ENCODE assay signal across 22 cellular contexts in the genomic region with DNA sequence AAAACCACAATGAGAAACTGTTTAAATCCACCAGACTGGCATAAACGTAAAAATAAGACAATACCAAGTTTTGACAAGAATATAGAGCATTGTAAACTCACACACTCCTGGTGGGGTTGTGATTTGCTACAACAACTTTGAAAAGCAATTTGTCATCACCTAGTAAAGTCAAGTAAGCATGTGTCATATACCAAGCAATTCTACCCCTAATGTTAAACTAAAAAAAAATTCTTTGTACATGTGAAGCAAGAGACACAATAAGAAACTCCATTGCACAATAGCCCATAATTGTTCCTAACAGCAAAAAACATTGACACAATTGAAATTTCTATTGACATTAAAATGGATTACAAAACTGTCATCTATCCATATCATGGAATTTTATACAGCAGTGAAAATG. TPM values are rescaled to one million over a fixed set of nuclear protein-coding genes. Genes with fewer than 3 reads are reported as not detected.
A peak's percentile ranks its signal among the peaks of the same experiment; 100 is the strongest.
DNase-seq lines count a peak whose midpoint lies in the region; ATAC-seq and TF ChIP-seq lines count a peak whose summit lies in the region.
"Had no signal": no experiment of that assay in that cellular context is flagged by ENCODE, and none has a peak within 500 bp of the region (broad histone marks: within the 10 kb centered on the region; RNA-seq: fewer than 3 reads in every experiment).

No MANE protein-coding gene starts in this region.

- H3K36me3 Mint-ChIP-seq in activated T-cell treated with anti-CD3 and anti-CD28 coated beads, Interleukin-2, amount 50 U/mL, for 4 hours (ENCODE audit: insufficient read depth): no peaks in the 10 kb centered on the region
- no peaks in the 10 kb centered on the region for H3K36me3 Mint-ChIP-seq in naive thymus-derived CD4-positive, alpha-beta T cell
- H3K36me3 Mint-ChIP-seq: CD8-positive, alpha-beta memory T cell; mesothelial cell of epicardium; stimulated activated naive B cell treated with anti-CD40 and anti-IgM and Interleukin-4, amounts not matched to agents 10 μg/mL and 1 μg/mL and 100 μg/mL, for 72 hours had no signal

- CTCF ChIA-PET in naive thymus-derived CD4-positive, alpha-beta T cell (lab: Charles Lee): no interaction called here

- H3K4me3 ChIP-seq in RWPE2 (ENCODE audit: severe bottlenecking): no peak overlapping the region
- no peak overlapping the region for H3K4me3 ChIP-seq in naive thymus-derived CD4-positive, alpha-beta T cell (ENCODE audit: low read length)
- H3K4me3 ChIP-seq: gastroesophageal sphincter, SJCRH30, transverse colon had no signal

- peak overlapping the region in 2 of 9 donors; percentile 15 to 53 for H3K27ac Mint-ChIP-seq in naive thymus-derived CD4-positive, alpha-beta T cell
- H3K27ac Mint-ChIP-seq: activated naive CD8-positive, alpha-beta T cell treated with anti-CD3 and anti-CD28 coated beads, Interleukin-2, amount 10 ng/mL, durations not matched to agents 7 days and 5 days; CD8-positive, alpha-beta memory T cell; dendritic cell treated with granulocyte-macrophage colony-stimulating factor and Interleukin-4, amounts not matched to agents 40 ng/mL and 50 ng/mL, for 4 days; mesothelial cell of epicardium; stimulated activated naive B cell treated with anti-CD40 and anti-IgM and Interleukin-4, amounts not matched to agents 10 μg/mL and 1 μg/mL and 100 μg/mL, for 72 hours had no signal

- no peaks in the 10 kb centered on the region for H3K27me3 ChIP-seq in RWPE2 (ENCODE audit: insufficient read depth, poor library complexity, severe bottlenecking)
- no peaks in the 10 kb centered on the region for H3K27me3 ChIP-seq in naive thymus-derived CD4-positive, alpha-beta T cell (ENCODE audit: control insufficient read depth in 2 of 2, insufficient read depth in 2 of 2, low read length in 2 of 2)
- H3K27me3 ChIP-seq: brain microvascular endothelial cell, SJCRH30 had no signal

- no peaks in the 10 kb centered on the region for H3K9me3 ChIP-seq in RWPE2 (ENCODE audit: severe bottlenecking)
- H3K9me3 ChIP-seq in naive thymus-derived CD4-positive, alpha-beta T cell (ENCODE audit: control insufficient read depth in 2 of 3, low read length in 3 of 3): no peaks in the 10 kb centered on the region
- H3K9me3 ChIP-seq: gastroesophageal sphincter, SJCRH30, transverse colon had no signal

- H3K27me3 Mint-ChIP-seq in activated T-cell treated with anti-CD3 and anti-CD28 coated beads, Interleukin-2, amount 50 U/mL, for 4 hours (ENCODE audit: low read depth): peaks cover 4% of the 10 kb centered on the region
- H3K27me3 Mint-ChIP-seq in naive thymus-derived CD4-positive, alpha-beta T cell: peaks cover 0 to 6% (median 4%) of the 10 kb centered on the region in 5 donors

- H3K4me3 Mint-ChIP-seq in activated T-cell treated with anti-CD3 and anti-CD28 coated beads, Interleukin-2, amount 50 U/mL, for 4 hours: no peak overlapping the region
- H3K4me3 Mint-ChIP-seq in naive thymus-derived CD4-positive, alpha-beta T cell: peak overlapping the region in 7 of 10 donors; percentile 2 to 64 (median 32)
- H3K4me3 Mint-ChIP-seq: activated naive CD8-positive, alpha-beta T cell treated with anti-CD3 and anti-CD28 coated beads, Interleukin-2, amount 10 ng/mL, durations not matched to agents 7 days and 5 days; CD8-positive, alpha-beta memory T cell; dendritic cell treated with granulocyte-macrophage colony-stimulating factor and Interleukin-4, amounts not matched to agents 40 ng/mL and 50 ng/mL, for 4 days; mesothelial cell of epicardium; stimulated activated naive B cell treated with anti-CD40 and anti-IgM and Interleukin-4, amounts not matched to agents 10 μg/mL and 1 μg/mL and 100 μg/mL, for 72 hours had no signal

- no peak for DNase-seq in activated T-cell treated with anti-CD3 and anti-CD28 coated beads, Interleukin-2, amount 50 U/mL, for 4 hours
- DNase-seq in activated T-cell treated with anti-CD3 and anti-CD28 coated beads for 4 hours (no peak), EH (ENCODE audit: low read depth) (peak; percentile 23), RWPE2 (ENCODE audit: low spot score) (no peak), NK-92 (lab: John Stamatoyannopoulos, UW; ENCODE audit: unreplicated experiment) (no peak)
- DNase-seq in naive thymus-derived CD4-positive, alpha-beta T cell: no peak
- DNase-seq: activated CD4-positive, CD25-positive, alpha-beta regulatory T cell treated with anti-CD3 and anti-CD28 coated beads, Interleukin-2, amount 50 U/mL, for 72 hours; activated naive CD8-positive, alpha-beta T cell treated with anti-CD3 and anti-CD28 coated beads, Interleukin-2, amount 10 ng/mL, durations not matched to agents 7 days and 5 days; brain microvascular endothelial cell; CD8-positive, alpha-beta memory T cell; left colon; NCI-H1105 treated with DMSO at 0.1 percent for 48 hours; NCI-H526; OCI-M1; SJCRH30; stimulated activated naive B cell treated with anti-CD40 and anti-IgM and Interleukin-4, amounts not matched to agents 10 μg/mL and 1 μg/mL and 100 μg/mL, for 72 hours; transverse colon had no signal

- peak overlapping the region; percentile 62 for H3K27ac ChIP-seq in RWPE2 (ENCODE audit: poor library complexity, severe bottlenecking)
- H3K27ac ChIP-seq in naive thymus-derived CD4-positive, alpha-beta T cell (ENCODE audit: low read depth, low read length): no peak overlapping the region
- H3K27ac ChIP-seq: brain microvascular endothelial cell, gastroesophageal sphincter, SJCRH30, transverse colon had no signal

- TF ChIP-seq CTCF in RWPE2 (IDR thresholded peaks at IDR 0.05; ENCODE audit: poor library complexity, severe bottlenecking): no peak

- POLR2A ChIA-PET in naive thymus-derived CD4-positive, alpha-beta T cell (lab: Charles Lee): no interaction called here

- H3K9me3 Mint-ChIP-seq in activated T-cell treated with anti-CD3 and anti-CD28 coated beads, Interleukin-2, amount 50 U/mL, for 4 hours: no peaks in the 10 kb centered on the region
- no peaks in the 10 kb centered on the region for H3K9me3 Mint-ChIP-seq in naive thymus-derived CD4-positive, alpha-beta T cell
- H3K9me3 Mint-ChIP-seq: activated naive CD8-positive, alpha-beta T cell treated with anti-CD3 and anti-CD28 coated beads, Interleukin-2, amount 10 ng/mL, durations not matched to agents 7 days and 5 days; CD8-positive, alpha-beta memory T cell; dendritic cell treated with granulocyte-macrophage colony-stimulating factor and Interleukin-4, amounts not matched to agents 40 ng/mL and 50 ng/mL, for 4 days; mesothelial cell of epicardium; stimulated activated naive B cell treated with anti-CD40 and anti-IgM and Interleukin-4, amounts not matched to agents 10 μg/mL and 1 μg/mL and 100 μg/mL, for 72 hours had no signal

- intact Hi-C loops in naive thymus-derived CD4-positive, alpha-beta T cell (cut with micrococcal nuclease): loop anchor here in 1 of 2 donors (2.0 kb wide), 2 partner anchors 21 to 33 kb away; partner anchors contain the start of genes RNF145 and UBLCP1

- peak; percentile 58 to 64 for ATAC-seq in activated T-cell treated with anti-CD3 and anti-CD28 coated beads, Interleukin-2, amount 50 U/mL, for 4 hours
- ATAC-seq in RWPE2 (ENCODE audit: low read depth): no peak
- ATAC-seq in naive thymus-derived CD4-positive, alpha-beta T cell: no peak
- no peak for ATAC-seq in GM21528 (IDR thresholded peaks at IDR 0.05; ENCODE audit: low FRiP score, unreplicated experiment)
- no peak for ATAC-seq in HG02759 (IDR thresholded peaks at IDR 0.05; ENCODE audit: unreplicated experiment)
- ATAC-seq: gastroesophageal sphincter; left colon; stimulated activated naive B cell treated with anti-CD40 and anti-IgM and Interleukin-4, amounts not matched to agents 10 μg/mL and 1 μg/mL and 100 μg/mL, for 72 hours had no signal

- peaks cover 34% of the 10 kb centered on the region for H3K4me1 Mint-ChIP-seq in activated T-cell treated with anti-CD3 and anti-CD28 coated beads, Interleukin-2, amount 50 U/mL, for 4 hours (ENCODE audit: low read depth)
- H3K4me1 Mint-ChIP-seq in naive thymus-derived CD4-positive, alpha-beta T cell: peaks cover 8 to 36% (median 25%) of the 10 kb centered on the region in 7 donors

- peaks cover 37% of the 10 kb centered on the region for H3K4me1 ChIP-seq in RWPE2 (ENCODE audit: insufficient read depth, poor library complexity, severe bottlenecking)
- H3K4me1 ChIP-seq in naive thymus-derived CD4-positive, alpha-beta T cell (ENCODE audit: control insufficient read depth in 2 of 2, insufficient read depth in 2 of 2, low read length in 2 of 2): peaks cover 0 to 14% of the 10 kb centered on the region in 2 donors
- H3K4me1 ChIP-seq: gastroesophageal sphincter, transverse colon had no signal

- H3K36me3 ChIP-seq in RWPE2 (ENCODE audit: low read depth): no peaks in the 10 kb centered on the region
- H3K36me3 ChIP-seq in naive thymus-derived CD4-positive, alpha-beta T cell (ENCODE audit: control insufficient read depth in 2 of 3, insufficient read depth in 3 of 3, low read length in 3 of 3): no peaks in the 10 kb centered on the region
- H3K36me3 ChIP-seq: brain microvascular endothelial cell, gastroesophageal sphincter, SJCRH30, transverse colon had no signal

RNA-seq across cellular contexts. Expression of gene UBLCP1, which starts 20.9 kb away (rescaled TPM):
- total RNA-seq in activated T-cell treated with anti-CD3 and anti-CD28 coated beads, Interleukin-2, amount 50 U/mL, for 4 hours: 10 to 100 TPM; 39.7 to 43.9 (median 42.7) TPM
- 10 to 100 TPM; 18.2 to 30.9 (median 30.2) TPM for total RNA-seq in naive thymus-derived CD4-positive, alpha-beta T cell
- 10 to 100 TPM; 57.1 to 62.2 TPM for polyA plus RNA-seq in naive thymus-derived CD4-positive, alpha-beta T cell

RNA-seq across cellular contexts. Expression of gene RNF145, which starts 32.8 kb away (rescaled TPM):
- total RNA-seq in activated T-cell treated with anti-CD3 and anti-CD28 coated beads, Interleukin-2, amount 50 U/mL, for 4 hours: 100 to 1,000 TPM in 2 of 3 donors, 10 to 100 TPM in 1; 95.7 to 109 (median 101) TPM
- total RNA-seq in naive thymus-derived CD4-positive, alpha-beta T cell: 100 to 1,000 TPM in 1 of 5 experiments, 10 to 100 TPM in 4; 51.8 to 142 (median 70.6) TPM
- 10 to 100 TPM; 10.8 to 12.6 TPM for polyA plus RNA-seq in naive thymus-derived CD4-positive, alpha-beta T cell

Comparison
In these comparisons a context has a peak if more than half of its experiments do, and no peak if none do; other contexts are left out.
1. ATAC-seq: peak in activated T-cell treated with anti-CD3 and anti-CD28 coated beads, Interleukin-2, amount 50 U/mL, for 4 hours (2 of 2); none in RWPE2 (single experiment), naive thymus-derived CD4-positive, alpha-beta T cell (single experiment), GM21528 (single experiment) and HG02759 (single experiment).